Comparison of ENCODE assay signal across 8 cellular contexts in genomic region chr20:33415948-33416347, GRCh38. TPM values are rescaled to one million over a fixed set of nuclear protein-coding genes. Genes with fewer than 3 reads are reported as not detected.
A peak's percentile ranks its signal among the peaks of the same experiment; 100 is the strongest.
DNase-seq lines count a peak whose midpoint lies in the region; ATAC-seq and TF ChIP-seq lines count a peak whose summit lies in the region.

No MANE protein-coding gene starts in this region.

- no peak overlapping the region for H2AFZ ChIP-seq in GM23248

- H3K79me2 ChIP-seq in GM23248 (ENCODE audit: insufficient read depth): no peaks in the 10 kb centered on the region

- CTCF ChIA-PET in A673 (lab: Charles Lee): interaction anchor here (0.7 kb wide), 1 partner anchor 27 kb away, joined by 4 read pairs; no protein-coding TSS in a partner anchor

- H3K36me3 ChIP-seq in A673 (ENCODE audit: insufficient read depth, low read length, poor library complexity, severe bottlenecking) (no peaks in the 10 kb centered on the region), GM23248 (ENCODE audit: low read depth) (no peaks in the 10 kb centered on the region)

- DNase-seq in A673 (ENCODE audit: low spot score) (peak; percentile 45), GM23248 (peak; percentile 67), glutamatergic neuron (peak; percentile 53), retina (peak; percentile 19)
- no peak for DNase-seq in effector CD8-positive, alpha-beta T cell (lab: John Stamatoyannopoulos, UW)

- no peak overlapping the region for H3K4me3 Mint-ChIP-seq in glutamatergic neuron (ENCODE audit: unreplicated experiment)

- POLR2A ChIA-PET in A673 (lab: Charles Lee; ENCODE audit: low non-redundant PET): no interaction called here

- no peak overlapping the region for H3K27ac Mint-ChIP-seq in glutamatergic neuron (ENCODE audit: unreplicated experiment)

- no peak overlapping the region for H3K4me2 ChIP-seq in GM23248 (ENCODE audit: unreplicated experiment)

- no peaks in the 10 kb centered on the region for H3K36me3 Mint-ChIP-seq in glutamatergic neuron (ENCODE audit: unreplicated experiment)

- no peaks in the 10 kb centered on the region for H4K20me1 ChIP-seq in GM23248 (ENCODE audit: insufficient read depth)

- H3K4me1 ChIP-seq in A673 (ENCODE audit: insufficient read depth, low read length, poor library complexity, severe bottlenecking) (no peaks in the 10 kb centered on the region), GM23248 (ENCODE audit: insufficient read depth) (0 out of 2 replicates have a peak, but pooled peaks cover 4% of the 10 kb centered on the region)

- BruUV-seq in A673 (replicated peaks; lab: Mats Ljungman, UMichigan): no TSS peak

- no peaks in the 10 kb centered on the region for H3F3A ChIP-seq in GM23248 (ENCODE audit: insufficient read depth)

- no peaks in the 10 kb centered on the region for H3K9me2 ChIP-seq in GM23248 (ENCODE audit: insufficient read depth)

- H3K9ac ChIP-seq in GM23248: no peak overlapping the region

- H3K27ac ChIP-seq in A673 (ENCODE audit: low read depth, low read length, poor library complexity, severe bottlenecking): no peak overlapping the region
- H3K27ac ChIP-seq in GM23248: no peak overlapping the region

- peak; percentile 48 for TF ChIP-seq CTCF in A673 (conservative IDR thresholded peaks at IDR 0.05; ENCODE audit: low read depth, low read length)
- peak; percentile 58 for TF ChIP-seq CTCF in glutamatergic neuron (IDR thresholded peaks at IDR 0.05; ENCODE audit: partially characterized antibody, unreplicated experiment)

- ATAC-seq in SK-N-SH treated with all-trans-retinoic acid at 6 μM for 48 hours: peak; percentile 73
- ATAC-seq in GM18907 (IDR thresholded peaks at IDR 0.05; ENCODE audit: unreplicated experiment): no peak
- ATAC-seq in HG02610 (IDR thresholded peaks at IDR 0.05; ENCODE audit: unreplicated experiment): no peak

- H3K9me3 Mint-ChIP-seq in glutamatergic neuron (ENCODE audit: unreplicated experiment): no peaks in the 10 kb centered on the region

- 49 to 53% methylated on average over 8 of the region's 8 CpGs for WGBS in GM23248 (ENCODE audit: low coverage in 1 of 2, low lambda C conversion rate in 2 of 2, missing lambda C conversion rate in 2 of 2), 2 experiments

- H3K27me3 ChIP-seq in A673 (replicated peaks; ENCODE audit: insufficient read depth, low read depth, low read length, poor library complexity) (no peaks in the 10 kb centered on the region), GM23248 (replicated peaks; ENCODE audit: insufficient read depth) (no peaks in the 10 kb centered on the region)

- peaks cover 3% of the 10 kb centered on the region for H3K27me3 Mint-ChIP-seq in glutamatergic neuron (ENCODE audit: unreplicated experiment)

- H3K4me3 ChIP-seq in A673 (ENCODE audit: low read depth, low read length, poor library complexity, severe bottlenecking) (no peak overlapping the region), GM23248 (no peak overlapping the region)

- intact Hi-C loops in A673 (cut with micrococcal nuclease; ENCODE audit: unreplicated experiment): loop anchor here (1.0 kb wide), 1 partner anchor 237 kb away; no protein-coding TSS in a partner anchor

- peaks cover 12% of the 10 kb centered on the region for H3K4me1 Mint-ChIP-seq in glutamatergic neuron (ENCODE audit: low read depth, unreplicated experiment)

- in situ Hi-C loops in GM23248 (cut with MboI): no loop called here

- H3K9me3 ChIP-seq in A673 (ENCODE audit: low read depth, low read length, poor library complexity, severe bottlenecking): no peaks in the 10 kb centered on the region
- no peaks in the 10 kb centered on the region for H3K9me3 ChIP-seq in GM23248 (ENCODE audit: low read depth)

TF ChIP-seq in SK-N-SH treated with all-trans-retinoic acid at 6 μM for 48 hours, 23 proteins besides CTCF, POLR2A, EP300 and RAD21 (continues in another document):
- TF ChIP-seq RARB (CRISPR knock-in tag; IDR thresholded peaks at IDR 0.05): no peak
- TF ChIP-seq CSDC2 (CRISPR knock-in tag; IDR thresholded peaks at IDR 0.05): no peak
- TF ChIP-seq CREB5 (CRISPR knock-in tag; IDR thresholded peaks at IDR 0.05; ENCODE audit: low read depth): no peak
- TF ChIP-seq ESRRG (CRISPR knock-in tag; IDR thresholded peaks at IDR 0.05): no peak
- TF ChIP-seq POU6F1 (CRISPR knock-in tag; IDR thresholded peaks at IDR 0.05; ENCODE audit: borderline replicate concordance, low read depth): no peak
- TF ChIP-seq ZNF70 (CRISPR knock-in tag; IDR thresholded peaks at IDR 0.05): no peak
- no peak for TF ChIP-seq TSHZ2 (CRISPR knock-in tag; IDR thresholded peaks at IDR 0.05)
- TF ChIP-seq TOX (CRISPR knock-in tag; IDR thresholded peaks at IDR 0.05; ENCODE audit: borderline replicate concordance): no peak
- TF ChIP-seq CSRNP3 (CRISPR knock-in tag; IDR thresholded peaks at IDR 0.05): no peak
- no peak for TF ChIP-seq ISL1 (CRISPR knock-in tag; IDR thresholded peaks at IDR 0.05)

RNA-seq across cellular contexts. Expression of gene CDK5RAP1, which starts 14.6 kb away (rescaled TPM):
- total RNA-seq in A673 (2021) (52.7 and 62.1 TPM in 2 replicates), glutamatergic neuron (ENCODE audit: unreplicated experiment) (30.9 TPM)
- total RNA-seq in GM23248 (2014; rRNA removed; shearing (Covaris generic)): 18.3 and 19.5 TPM in 2 replicates
- 24.7 and 24.9 TPM in 2 replicates for polyA plus RNA-seq in GM23248 (2016; fragmentation: Nextera tagmentation; extraction: Ambion mirVana)

RNA-seq across cellular contexts. Expression of gene SNTA1, which starts 27.6 kb away (rescaled TPM):
- total RNA-seq in A673 (2021) (4.4 and 7.5 TPM in 2 replicates), glutamatergic neuron (ENCODE audit: unreplicated experiment) (4.5 TPM)
- 24.2 and 24.5 TPM in 2 replicates for total RNA-seq in GM23248 (2014; rRNA removed; shearing (Covaris generic))
- 10.2 and 11.2 TPM in 2 replicates for polyA plus RNA-seq in GM23248 (2016; fragmentation: Nextera tagmentation; extraction: Ambion mirVana)
